In genomic region chr7:101823086-101823485, GRCh38 we compare ENCODE assay signal across 15 cellular contexts. TPM values are rescaled to one million over a fixed set of nuclear protein-coding genes. Genes with fewer than 3 reads are reported as not detected.
DNase-seq lines count a peak whose midpoint lies in the region; ATAC-seq and TF ChIP-seq lines count a peak whose summit lies in the region.
"Had no signal": no experiment of that assay in that cellular context is flagged by ENCODE, and none has a peak within 500 bp of the region (broad histone marks: within the 10 kb centered on the region; RNA-seq: fewer than 3 reads in every experiment).

No MANE protein-coding gene starts in this region.

- H3K36me3 ChIP-seq in heart left ventricle (no peaks in the 10 kb centered on the region), esophagus squamous epithelium (no peaks in the 10 kb centered on the region)
- H3K36me3 ChIP-seq: adrenal gland, tibial nerve had no signal

- H3K27ac ChIP-seq in heart left ventricle (peak overlapping the region in 9 of 12 donors; percentile 2 to 60 (median 24)), esophagus squamous epithelium (peak overlapping the region in 3 of 4 donors; percentile 23 to 42 (median 36))
- H3K27ac ChIP-seq: adrenal gland had no signal

- DNase-seq in heart left ventricle (peak in 1 of 5 donors; percentile 30), Right ventricle myocardium inferior (ENCODE audit: missing footprints) (no peak), esophagus squamous epithelium (lab: John Stamatoyannopoulos, UW) (no peak), omental fat pad (ENCODE audit: low spot score) (no peak), cerebellum (ENCODE audit: low spot score) (no peak), NCI-H2029 (lab: John Stamatoyannopoulos, UW) (no peak), T-helper 17 cell (no peak), NCI-H1105 treated with DMSO at 0.1 percent for 48 hours (lab: John Stamatoyannopoulos, UW) (no peak)
- DNase-seq: activated CD4-positive, CD25-positive, alpha-beta regulatory T cell treated with anti-CD3 and anti-CD28 coated beads, Interleukin-2, amount 50 U/mL, for 72 hours; activated T-cell treated with anti-CD3 and anti-CD28 coated beads, Interleukin-2, amount 50 U/mL, for 4 hours; naive B cell; NCI-H2081 had no signal

- no peaks in the 10 kb centered on the region for H3K27me3 ChIP-seq in heart left ventricle
- no peaks in the 10 kb centered on the region for H3K27me3 ChIP-seq in esophagus squamous epithelium
- H3K27me3 ChIP-seq: adrenal gland, tibial nerve had no signal

- no peak overlapping the region for H3K27ac Mint-ChIP-seq in T-helper 17 cell
- H3K27ac Mint-ChIP-seq: IgD-negative memory B cell had no signal

- H3K4me3 Mint-ChIP-seq in T-helper 17 cell: no peak overlapping the region
- H3K4me3 Mint-ChIP-seq: activated T-cell treated with anti-CD3 and anti-CD28 coated beads, Interleukin-2, amount 50 U/mL, for 4 hours; IgD-negative memory B cell; naive B cell had no signal

- H3K9me3 ChIP-seq in heart left ventricle: no peaks in the 10 kb centered on the region
- H3K9me3 ChIP-seq in esophagus squamous epithelium: no peaks in the 10 kb centered on the region
- no peaks in the 10 kb centered on the region for H3K9me3 ChIP-seq in T-helper 17 cell (ENCODE audit: control insufficient read depth, low read length, poor library complexity, severe bottlenecking)
- H3K9me3 ChIP-seq: adrenal gland, tibial nerve had no signal

- peaks cover 34% of the 10 kb centered on the region for H3K4me1 Mint-ChIP-seq in T-helper 17 cell

- intact Hi-C loops in heart left ventricle (cut with DNase I) (loop anchor here in 1 of 10 donors (5.0 kb wide), 1 partner anchor 34 kb away; no protein-coding TSS in a partner anchor), Right ventricle myocardium inferior (cut with DNase I) (no loop called here), esophagus squamous epithelium (cut with DNase I) (loop anchor here (10.0 kb wide), 1 partner anchor 412 kb away; no protein-coding TSS in a partner anchor)

- ATAC-seq in heart left ventricle (peak in 1 of 4 donors; percentile 10), Right ventricle myocardium inferior (no peak), omental fat pad (ENCODE audit: low FRiP score) (peak; percentile 12), T-helper 17 cell (no peak)
- ATAC-seq: activated T-cell treated with anti-CD3 and anti-CD28 coated beads, Interleukin-2, amount 50 U/mL, for 4 hours had no signal

- 54 to 65% (median 61%) methylated on average over 10 of the region's 10 CpGs for WGBS in heart left ventricle, 4 donors
- WGBS in esophagus squamous epithelium, 2 donors: 64 to 86% methylated on average over 4 to 6 of the region's 10 CpGs

- H3K27me3 Mint-ChIP-seq in T-helper 17 cell: no peaks in the 10 kb centered on the region
- H3K27me3 Mint-ChIP-seq: IgD-negative memory B cell, naive B cell had no signal

- TF ChIP-seq CTCF in heart left ventricle (IDR thresholded peaks at IDR 0.05) (no peak), esophagus squamous epithelium (IDR thresholded peaks at IDR 0.05) (no peak), omental fat pad (IDR thresholded peaks at IDR 0.05) (no peak)

- H3K4me1 ChIP-seq in heart left ventricle (peaks cover 0 to 64% (median 43%) of the 10 kb centered on the region in 12 donors), esophagus squamous epithelium (peaks cover 0 to 49% (median 11%) of the 10 kb centered on the region in 3 donors)

- H3K4me3 ChIP-seq in heart left ventricle: peak overlapping the region in 1 of 12 donors; percentile 3
- H3K4me3 ChIP-seq in esophagus squamous epithelium: no peak overlapping the region
- H3K4me3 ChIP-seq: adrenal gland, tibial nerve had no signal

- H3K36me3 Mint-ChIP-seq in T-helper 17 cell (ENCODE audit: low read depth): peaks cover 2% of the 10 kb centered on the region
- H3K36me3 Mint-ChIP-seq: IgD-negative memory B cell, naive B cell had no signal

- TF ChIP-seq POLR2A in heart left ventricle (IDR thresholded peaks at IDR 0.05) (no peak), esophagus squamous epithelium (IDR thresholded peaks at IDR 0.05) (no peak)

RNA-seq across cellular contexts. Expression of gene CUX1, which starts 5.7 kb away (rescaled TPM):
- total RNA-seq in heart left ventricle: 100 to 1,000 TPM in 8 of 9 donors, 10 to 100 TPM in 1; 96.5 to 173 (median 127) TPM
- 10 to 100 TPM; 51.9 to 64.7 TPM for polyA plus RNA-seq in heart left ventricle
- total RNA-seq in Right ventricle myocardium inferior: 107 TPM
- 10 to 100 TPM; 40.0 to 55.9 (median 47.3) TPM for total RNA-seq in esophagus squamous epithelium
- 100 to 1,000 TPM in 1 of 4 donors, 10 to 100 TPM in 3; 67.6 to 141 (median 75.7) TPM for total RNA-seq in omental fat pad
- 59.8 TPM for total RNA-seq in cerebellum
- 10 to 100 TPM; 35.6 to 52.8 TPM for total RNA-seq in T-helper 17 cell
